Comparison of ENCODE assay signal across 26 cellular contexts in genomic region chr3:113537155-113537554, GRCh38. TPM values are rescaled to one million over a fixed set of nuclear protein-coding genes. Genes with fewer than 3 reads are reported as not detected.
DNase-seq lines count a peak whose midpoint lies in the region; ATAC-seq and TF ChIP-seq lines count a peak whose summit lies in the region.
"Had no signal": no experiment of that assay in that cellular context is flagged by ENCODE, and none has a peak within 500 bp of the region (broad histone marks: within the 10 kb centered on the region; RNA-seq: fewer than 3 reads in every experiment).

No MANE protein-coding gene starts in this region.

- H3K36me3 ChIP-seq in breast epithelium (no peaks in the 10 kb centered on the region), mucosa of rectum (ENCODE audit: control insufficient read depth in 2 of 2, insufficient read depth in 2 of 2, low read length in 2 of 2) (no peaks in the 10 kb centered on the region)
- H3K36me3 ChIP-seq: gastroesophageal sphincter, ovary, right atrium auricular region had no signal

- DNase-seq in DMS53 (lab: John Stamatoyannopoulos, UW) (peak; percentile 42), DMS53 treated with DMSO at 0.1 percent for 48 hours (lab: John Stamatoyannopoulos, UW; ENCODE audit: unreplicated experiment) (no peak), LNCaP clone FGC (ENCODE audit: low read depth) (peak; percentile 72), breast epithelium (ENCODE audit: low spot score in 2 of 2) (no peak), DMS79 treated with DMSO at 0.1 percent for 48 hours (lab: John Stamatoyannopoulos, UW) (no peak), cerebellar cortex (ENCODE audit: low spot score) (no peak)
- DNase-seq: activated CD4-positive, alpha-beta T cell treated with anti-CD3 and anti-CD28 coated beads for 36 hours; activated CD8-positive, alpha-beta T cell treated with anti-CD3 and anti-CD28 coated beads, Interleukin-2, amount 10 ng/mL, durations not matched to agents 7 days and 5 days; activated naive CD4-positive, alpha-beta T cell treated with anti-CD3 and anti-CD28 coated beads for 36 hours; H7; left cardiac atrium; NCI-H1694; NCI-H2171; NCI-H524; OCI-M1; ovary; stimulated activated naive CD8-positive, alpha-beta T cell treated with anti-CD3 and anti-CD28 coated beads, Interleukin-15, Interleukin-2, amounts not matched to agents 100 U/mL and 50 U/mL, for 24 hours had no signal

- H3K4me3 ChIP-seq in LNCaP clone FGC (ENCODE audit: low read depth, low read length) = no peak overlapping the region
- no peak overlapping the region for H3K4me3 ChIP-seq in breast epithelium
- H3K4me3 ChIP-seq in mucosa of rectum (ENCODE audit: low read length in 2 of 2) = peak overlapping the region in 1 of 2 donors; percentile 17
- H3K4me3 ChIP-seq: body of pancreas, gastroesophageal sphincter, hepatocyte, lung, ovary, right atrium auricular region had no signal

- H3K4me1 ChIP-seq in breast epithelium (no peaks in the 10 kb centered on the region), mucosa of rectum (ENCODE audit: control insufficient read depth in 2 of 2, insufficient read depth in 2 of 2, low read length in 2 of 2) (peaks cover 27% of the 10 kb centered on the region in 2 donors)

- TF ChIP-seq POLR2A in breast epithelium (IDR thresholded peaks at IDR 0.05) = no peak

- intact Hi-C loops in breast epithelium (cut with DNase I; ENCODE audit: low total_unique reads) = no loop called here

- H3K9me3 ChIP-seq in breast epithelium (no peaks in the 10 kb centered on the region), mucosa of rectum (ENCODE audit: control insufficient read depth in 2 of 2, low read length in 2 of 2) (no peaks in the 10 kb centered on the region)
- H3K9me3 ChIP-seq: body of pancreas, ovary had no signal

- no peak for ATAC-seq in SK-N-SH treated with all-trans-retinoic acid at 6 μM for 48 hours
- ATAC-seq: activated CD4-positive, alpha-beta T cell treated with anti-CD3 and anti-CD28 coated beads for 36 hours; activated CD8-positive, alpha-beta T cell treated with anti-CD3 and anti-CD28 coated beads, Interleukin-2, amount 10 ng/mL, durations not matched to agents 7 days and 5 days; body of pancreas; gastroesophageal sphincter; left cardiac atrium; stimulated activated naive CD8-positive, alpha-beta T cell treated with anti-CD3 and anti-CD28 coated beads, Interleukin-15, Interleukin-2, amounts not matched to agents 100 U/mL and 50 U/mL, for 24 hours had no signal

- TF ChIP-seq CTCF in LNCaP clone FGC (IDR thresholded peaks at IDR 0.05; ENCODE audit: control insufficient read depth, extremely low read depth, insufficient read depth) = no peak
- no peak for TF ChIP-seq CTCF in breast epithelium (IDR thresholded peaks at IDR 0.05)

- H3K27me3 ChIP-seq in breast epithelium (peaks cover 0 to 8% of the 10 kb centered on the region in 2 donors), mucosa of rectum (ENCODE audit: control insufficient read depth in 2 of 2, insufficient read depth in 2 of 2, low read length in 2 of 2) (no peaks in the 10 kb centered on the region)
- H3K27me3 ChIP-seq: body of pancreas, ovary, right atrium auricular region had no signal

- H3K27ac ChIP-seq in breast epithelium = peak overlapping the region; percentile 58 to 83
- peak overlapping the region; percentile 67 to 71 for H3K27ac ChIP-seq in mucosa of rectum (ENCODE audit: low read depth in 2 of 2, low read length in 2 of 2)
- H3K27ac ChIP-seq: body of pancreas, gastroesophageal sphincter, hepatocyte, HL-60, ovary, right atrium auricular region had no signal

- no peak overlapping the region for H3K9ac ChIP-seq in mucosa of rectum (ENCODE audit: low read depth in 1 of 2, low read length in 2 of 2)

TF ChIP-seq in SK-N-SH treated with all-trans-retinoic acid at 6 μM for 48 hours, 23 proteins besides CTCF, POLR2A, EP300 and RAD21:
- TF ChIP-seq CREB5 (CRISPR knock-in tag; IDR thresholded peaks at IDR 0.05; ENCODE audit: low read depth) (no peak), TCF4 (CRISPR knock-in tag; IDR thresholded peaks at IDR 0.05; ENCODE audit: borderline replicate concordance) (no peak), TSHZ2 (CRISPR knock-in tag; IDR thresholded peaks at IDR 0.05) (no peak), OSR1 (CRISPR knock-in tag; IDR thresholded peaks at IDR 0.05) (no peak), ZFP3 (CRISPR knock-in tag; IDR thresholded peaks at IDR 0.05) (no peak), ZFP30 (CRISPR knock-in tag; IDR thresholded peaks at IDR 0.05) (no peak), ZNF8 (CRISPR knock-in tag; IDR thresholded peaks at IDR 0.05) (no peak), RARB (CRISPR knock-in tag; IDR thresholded peaks at IDR 0.05) (no peak), SNAI2 (CRISPR knock-in tag; IDR thresholded peaks at IDR 0.05) (no peak), GLIS3 (CRISPR knock-in tag; IDR thresholded peaks at IDR 0.05) (no peak), PATZ1 (CRISPR knock-in tag; IDR thresholded peaks at IDR 0.05; ENCODE audit: borderline replicate concordance) (no peak), ESRRG (CRISPR knock-in tag; IDR thresholded peaks at IDR 0.05) (no peak)

RNA-seq across cellular contexts. Expression of gene SIDT1, which starts 4.8 kb away (rescaled TPM):
- total RNA-seq in breast epithelium = 10 to 100 TPM in 2 of 3 donors, 1 to 10 TPM in 1; 3.8 to 95.0 (median 52.8) TPM
- total RNA-seq: A172, H7 had no signal

RNA-seq across cellular contexts. Expression of gene SPICE1, which starts 22.2 kb away (rescaled TPM):
- 10 to 100 TPM in 2 of 3 donors, 1 to 10 TPM in 1; 9.8 to 44.8 (median 40.6) TPM for total RNA-seq in breast epithelium

Comparison
In these comparisons a context has a peak if more than half of its experiments do, and no peak if none do; other contexts are left out.
1. DNase-seq: peak in DMS53 (single experiment) and LNCaP clone FGC (single experiment); none in DMS53 treated with DMSO at 0.1 percent for 48 hours (single experiment), breast epithelium (0 of 2), DMS79 treated with DMSO at 0.1 percent for 48 hours (single experiment) and cerebellar cortex (single experiment).